In genomic region chr1:24830680-24831272, GRCh38 we compare ENCODE assay signal across 8 cellular contexts.
DNase-seq lines count a peak whose midpoint lies in the region; ATAC-seq and TF ChIP-seq lines count a peak whose summit lies in the region.

No MANE protein-coding gene starts in this region.

- H2AFZ ChIP-seq in fibroblast of lung (ENCODE audit: low read length): no peak overlapping the region
- H2AFZ ChIP-seq in neural progenitor cell (replicated peaks): no peak overlapping the region

- H3K9ac ChIP-seq in fibroblast of lung (ENCODE audit: insufficient read depth, low read length): no peak overlapping the region
- H3K9ac ChIP-seq in neural progenitor cell: no peak overlapping the region

- ATAC-seq in GM18505 (IDR thresholded peaks at IDR 0.05; ENCODE audit: unreplicated experiment) (no peak), HG03457 (IDR thresholded peaks at IDR 0.05; ENCODE audit: unreplicated experiment) (no peak)

- TF ChIP-seq CTCF in fibroblast of lung (conservative IDR thresholded peaks at IDR 0.05 in 1 of 2, IDR thresholded peaks at IDR 0.05 in 1 of 2; ENCODE audit: low read depth in 1 of 2, low read length in 2 of 2) (peak; percentile 55 to 68), neural progenitor cell (IDR thresholded peaks at IDR 0.05) (peak; percentile 85)

- H3K4me1 ChIP-seq in fibroblast of lung (ENCODE audit: control insufficient read depth, extremely low read depth, insufficient read depth, low read length) (no peaks in the 10 kb centered on the region), neural progenitor cell (peaks cover 2% of the 10 kb centered on the region)

- no peaks in the 10 kb centered on the region for H3K27me3 Mint-ChIP-seq in neural progenitor cell (ENCODE audit: insufficient read depth, low read depth)
- peaks cover 7% of the 10 kb centered on the region for H3K27me3 Mint-ChIP-seq in activated T-cell treated with anti-CD3 and anti-CD28 coated beads, Interleukin-2, amount 50 U/mL, for 24 hours

- H4K20me1 ChIP-seq in fibroblast of lung (ENCODE audit: control insufficient read depth, extremely low read depth, insufficient read depth, low read length) (peaks cover 8% of the 10 kb centered on the region), neural progenitor cell (ENCODE audit: low read depth) (peaks cover 38% of the 10 kb centered on the region)

- H3K27me3 ChIP-seq in fibroblast of lung (ENCODE audit: control insufficient read depth, insufficient read depth, low read length) (no peaks in the 10 kb centered on the region), neural progenitor cell (no peaks in the 10 kb centered on the region)

- no peak overlapping the region for H3K27ac Mint-ChIP-seq in neural progenitor cell
- H3K27ac Mint-ChIP-seq in activated T-cell treated with anti-CD3 and anti-CD28 coated beads, Interleukin-2, amount 50 U/mL, for 24 hours: no peak overlapping the region

- H3K36me3 ChIP-seq in fibroblast of lung (ENCODE audit: control insufficient read depth, insufficient read depth, low read length) (peaks cover 2% of the 10 kb centered on the region), neural progenitor cell (no peaks in the 10 kb centered on the region)

- H3K4me2 ChIP-seq in fibroblast of lung (ENCODE audit: extremely low read depth, insufficient read depth, low read length) (no peak overlapping the region), neural progenitor cell (no peak overlapping the region)

- peak; percentile 28 for DNase-seq in GM04504 (ENCODE audit: low read depth)
- peak; percentile 58 for DNase-seq in MV-4-11 (lab: John Stamatoyannopoulos, UW)
- DNase-seq in SK-N-DZ (ENCODE audit: low spot score): peak; percentile 71
- DNase-seq in fibroblast of lung (ENCODE audit: low read depth in 2 of 2): peak; percentile 61 to 89
- DNase-seq in neural progenitor cell (ENCODE audit: low spot score): peak; percentile 64
- no peak for DNase-seq in activated T-cell treated with anti-CD3 and anti-CD28 coated beads, Interleukin-2, amount 50 U/mL, for 24 hours

- H3K79me2 ChIP-seq in fibroblast of lung (ENCODE audit: control insufficient read depth, insufficient read depth, low read length): peaks cover 57% of the 10 kb centered on the region
- H3K79me2 ChIP-seq in neural progenitor cell (ENCODE audit: low read depth): peaks cover 37% of the 10 kb centered on the region

- no peak for TF ChIP-seq POLR2A in GM18505 (IDR thresholded peaks at IDR 0.05; ENCODE audit: borderline replicate concordance, extremely low read depth, insufficient read depth, insufficient read length)

- H3K4me3 ChIP-seq in fibroblast of lung (replicated peaks in 1 of 4; ENCODE audit: control extremely low read depth in 1 of 4, insufficient read depth in 1 of 4, low read depth in 3 of 4, low read length in 4 of 4) (no peak overlapping the region), neural progenitor cell (no peak overlapping the region)

- H3K27ac ChIP-seq in fibroblast of lung (ENCODE audit: insufficient read depth, low read length): no peak overlapping the region
- H3K27ac ChIP-seq in neural progenitor cell: no peak overlapping the region

- peaks cover 34% of the 10 kb centered on the region for H3K4me1 Mint-ChIP-seq in neural progenitor cell
- H3K4me1 Mint-ChIP-seq in activated T-cell treated with anti-CD3 and anti-CD28 coated beads, Interleukin-2, amount 50 U/mL, for 24 hours (ENCODE audit: low read depth): no peaks in the 10 kb centered on the region

- H3K36me3 Mint-ChIP-seq in neural progenitor cell: peaks cover 2% of the 10 kb centered on the region
- H3K36me3 Mint-ChIP-seq in activated T-cell treated with anti-CD3 and anti-CD28 coated beads, Interleukin-2, amount 50 U/mL, for 24 hours (ENCODE audit: low read depth): no peaks in the 10 kb centered on the region

- H3F3A ChIP-seq in neural progenitor cell (ENCODE audit: low read depth): peaks cover 17% of the 10 kb centered on the region

- H3K9me3 ChIP-seq in fibroblast of lung (ENCODE audit: control insufficient read depth, insufficient read depth, low read depth, low read length): no peaks in the 10 kb centered on the region
- no peaks in the 10 kb centered on the region for H3K9me3 ChIP-seq in neural progenitor cell (ENCODE audit: low read depth)

- no peak overlapping the region for H3K4me3 Mint-ChIP-seq in neural progenitor cell
- no peak overlapping the region for H3K4me3 Mint-ChIP-seq in activated T-cell treated with anti-CD3 and anti-CD28 coated beads, Interleukin-2, amount 50 U/mL, for 24 hours

- no peaks in the 10 kb centered on the region for H3K9me3 Mint-ChIP-seq in neural progenitor cell
- H3K9me3 Mint-ChIP-seq in activated T-cell treated with anti-CD3 and anti-CD28 coated beads, Interleukin-2, amount 50 U/mL, for 24 hours: no peaks in the 10 kb centered on the region
